ENCODE assay signal across 12 cellular contexts in genomic region chr15:75641603-75642002, GRCh38.
"Had no signal": no experiment of that assay in that cellular context is flagged by ENCODE, and none has a peak within 500 bp of the region (broad histone marks: within the 10 kb centered on the region; RNA-seq: fewer than 3 reads in every experiment).

No MANE protein-coding gene starts in this region.

- ATAC-seq: heart right ventricle had no signal

- H3K4me3 ChIP-seq: ovary had no signal

- H3K27me3 Mint-ChIP-seq: activated CD4-positive, alpha-beta T cell treated with anti-CD3 and anti-CD28 coated beads for 36 hours; activated CD8-positive, alpha-beta T cell treated with anti-CD3 and anti-CD28 coated beads for 36 hours had no signal

- H3K27ac ChIP-seq: ovary had no signal

- DNase-seq: foreskin melanocyte, heart right ventricle, islet precursor cell, left ventricle myocardium inferior, ovary, T1000 had no signal

- H3K36me3 ChIP-seq: cardiac muscle cell, left ventricle myocardium inferior, ovary had no signal

- H3K9me3 ChIP-seq: heart right ventricle, left ventricle myocardium inferior, ovary had no signal

- H3K9me3 Mint-ChIP-seq: activated CD8-positive, alpha-beta T cell treated with anti-CD3 and anti-CD28 coated beads for 36 hours; activated naive CD4-positive, alpha-beta T cell treated with anti-CD3 and anti-CD28 coated beads for 36 hours; activated T-helper 1 cell treated with anti-CD3 and anti-CD28 coated beads, Interleukin-12 subunit alpha, Interleukin-12 subunit beta, Interleukin-2, Interleukin-4 antibody, amounts not matched to agents 30 ng/mL and 10 ng/mL and 1 ng/mL, durations not matched to agents 14 hours and 24 hours and 36 hours; neural crest cell had no signal
